9 cellular contexts compared by ENCODE assay signal in genomic region chr6:52537001-52537753, GRCh38. TPM values are rescaled to one million over a fixed set of nuclear protein-coding genes. Genes with fewer than 3 reads are reported as not detected.
DNase-seq lines count a peak whose midpoint lies in the region; ATAC-seq lines count a peak whose summit lies in the region.
"Had no signal": no experiment of that assay in that cellular context is flagged by ENCODE, and none has a peak within 500 bp of the region (broad histone marks: within the 10 kb centered on the region; RNA-seq: fewer than 3 reads in every experiment).

No MANE protein-coding gene starts in this region.

- peaks cover 2% of the 10 kb centered on the region for H3K36me3 Mint-ChIP-seq in activated CD4-positive, alpha-beta T cell treated with anti-CD3 and anti-CD28 coated beads, Interleukin-2, amount 10 ng/mL, durations not matched to agents 24 days and 14 days (ENCODE audit: low read depth)
- no peaks in the 10 kb centered on the region for H3K36me3 Mint-ChIP-seq in activated CD8-positive, alpha-beta T cell treated with anti-CD3 and anti-CD28 coated beads, Interleukin-2, amount 10 ng/mL, durations not matched to agents 7 days and 5 days (ENCODE audit: low read depth)
- H3K36me3 Mint-ChIP-seq in stimulated activated naive B cell treated with anti-CD40 and anti-IgM and Interleukin-4, amounts not matched to agents 10 μg/mL and 1 μg/mL and 100 μg/mL, for 72 hours = peaks cover 4 to 6% of the 10 kb centered on the region in 2 donors

- H3K27me3 Mint-ChIP-seq in activated CD4-positive, alpha-beta T cell treated with anti-CD3 and anti-CD28 coated beads, Interleukin-2, amount 10 ng/mL, durations not matched to agents 24 days and 14 days = no peaks in the 10 kb centered on the region
- H3K27me3 Mint-ChIP-seq in activated CD8-positive, alpha-beta T cell treated with anti-CD3 and anti-CD28 coated beads, Interleukin-2, amount 10 ng/mL, durations not matched to agents 7 days and 5 days (ENCODE audit: low read depth) = peaks cover 8% of the 10 kb centered on the region
- H3K27me3 Mint-ChIP-seq in stimulated activated naive B cell treated with anti-CD40 and anti-IgM and Interleukin-4, amounts not matched to agents 10 μg/mL and 1 μg/mL and 100 μg/mL, for 72 hours = no peaks in the 10 kb centered on the region

- peak; percentile 66 for ATAC-seq in HG02973 (IDR thresholded peaks at IDR 0.05; ENCODE audit: unreplicated experiment)
- ATAC-seq in activated CD8-positive, alpha-beta T cell treated with anti-CD3 and anti-CD28 coated beads, Interleukin-2, amount 10 ng/mL, durations not matched to agents 7 days and 5 days = peak; percentile 10
- ATAC-seq in stimulated activated naive B cell treated with anti-CD40 and anti-IgM and Interleukin-4, amounts not matched to agents 10 μg/mL and 1 μg/mL and 100 μg/mL, for 72 hours (replicated peaks) = peak; percentile 46 to 84

- H3K27ac Mint-ChIP-seq in activated CD4-positive, alpha-beta T cell treated with anti-CD3 and anti-CD28 coated beads, Interleukin-2, amount 10 ng/mL, durations not matched to agents 24 days and 14 days = peak overlapping the region; percentile 36
- peak overlapping the region; percentile 3 for H3K27ac Mint-ChIP-seq in activated CD8-positive, alpha-beta T cell treated with anti-CD3 and anti-CD28 coated beads, Interleukin-2, amount 10 ng/mL, durations not matched to agents 7 days and 5 days
- peak overlapping the region; percentile 20 for H3K27ac Mint-ChIP-seq in stimulated activated naive B cell treated with anti-CD40 and anti-IgM and Interleukin-4, amounts not matched to agents 10 μg/mL and 1 μg/mL and 100 μg/mL, for 72 hours

- H3K4me1 Mint-ChIP-seq in activated CD4-positive, alpha-beta T cell treated with anti-CD3 and anti-CD28 coated beads, Interleukin-2, amount 10 ng/mL, durations not matched to agents 24 days and 14 days = peaks cover 34% of the 10 kb centered on the region
- peaks cover 42% of the 10 kb centered on the region for H3K4me1 Mint-ChIP-seq in activated CD8-positive, alpha-beta T cell treated with anti-CD3 and anti-CD28 coated beads, Interleukin-2, amount 10 ng/mL, durations not matched to agents 7 days and 5 days (ENCODE audit: low read depth)
- peaks cover 10 to 12% of the 10 kb centered on the region in 2 donors for H3K4me1 Mint-ChIP-seq in stimulated activated naive B cell treated with anti-CD40 and anti-IgM and Interleukin-4, amounts not matched to agents 10 μg/mL and 1 μg/mL and 100 μg/mL, for 72 hours

- H3K9me3 Mint-ChIP-seq in activated CD4-positive, alpha-beta T cell treated with anti-CD3 and anti-CD28 coated beads, Interleukin-2, amount 10 ng/mL, durations not matched to agents 24 days and 14 days = no peaks in the 10 kb centered on the region
- no peaks in the 10 kb centered on the region for H3K9me3 Mint-ChIP-seq in activated CD8-positive, alpha-beta T cell treated with anti-CD3 and anti-CD28 coated beads, Interleukin-2, amount 10 ng/mL, durations not matched to agents 7 days and 5 days (ENCODE audit: insufficient read depth)
- no peaks in the 10 kb centered on the region for H3K9me3 Mint-ChIP-seq in stimulated activated naive B cell treated with anti-CD40 and anti-IgM and Interleukin-4, amounts not matched to agents 10 μg/mL and 1 μg/mL and 100 μg/mL, for 72 hours

- DNase-seq in activated CD4-positive, alpha-beta T cell treated with anti-CD3 and anti-CD28 coated beads, Interleukin-2, amount 10 ng/mL, durations not matched to agents 24 days and 14 days = peak; percentile 63
- no peak for DNase-seq in activated CD4-positive, alpha-beta T cell treated with anti-CD3 and anti-CD28 coated beads for 1 hour
- DNase-seq in activated CD8-positive, alpha-beta T cell treated with anti-CD3 and anti-CD28 coated beads, Interleukin-2, amount 10 ng/mL, durations not matched to agents 7 days and 5 days = no peak
- DNase-seq in stimulated activated naive B cell treated with anti-CD40 and anti-IgM and Interleukin-4, amounts not matched to agents 10 μg/mL and 1 μg/mL and 100 μg/mL, for 72 hours = no peak
- DNase-seq in posterior cingulate gyrus = no peak
- DNase-seq in NCI-H1436 (lab: John Stamatoyannopoulos, UW) = no peak
- no peak for DNase-seq in posterior vena cava (ENCODE audit: low spot score)
- DNase-seq: testis had no signal

- peak overlapping the region; percentile 7 for H3K4me3 Mint-ChIP-seq in activated CD4-positive, alpha-beta T cell treated with anti-CD3 and anti-CD28 coated beads, Interleukin-2, amount 10 ng/mL, durations not matched to agents 24 days and 14 days
- no peak overlapping the region for H3K4me3 Mint-ChIP-seq in activated CD8-positive, alpha-beta T cell treated with anti-CD3 and anti-CD28 coated beads, Interleukin-2, amount 10 ng/mL, durations not matched to agents 7 days and 5 days
- H3K4me3 Mint-ChIP-seq in stimulated activated naive B cell treated with anti-CD40 and anti-IgM and Interleukin-4, amounts not matched to agents 10 μg/mL and 1 μg/mL and 100 μg/mL, for 72 hours = no peak overlapping the region

- intact Hi-C loops in activated CD4-positive, alpha-beta T cell treated with anti-CD3 and anti-CD28 coated beads, Interleukin-2, amount 10 ng/mL, durations not matched to agents 24 days and 14 days (cut with micrococcal nuclease) = loop anchor here (2.0 to 10.0 kb wide), 2 partner anchors 20 to 252 kb away; partner anchors contain the start of gene MCM3
- intact Hi-C loops in posterior cingulate gyrus (cut with DNase I) (no loop called here), posterior vena cava (cut with DNase I) (no loop called here)

- POLR2A ChIA-PET in activated CD8-positive, alpha-beta T cell treated with anti-CD3 and anti-CD28 coated beads, Interleukin-2, amount 10 ng/mL, durations not matched to agents 7 days and 5 days (lab: Charles Lee) = no interaction called here

- CTCF ChIA-PET in activated CD8-positive, alpha-beta T cell treated with anti-CD3 and anti-CD28 coated beads, Interleukin-2, amount 10 ng/mL, durations not matched to agents 7 days and 5 days (lab: Charles Lee) = interaction anchor here (1.0 to 2.8 kb wide), 4 partner anchors 38 to 139 kb away, joined by 3 to 8 read pairs (median 6); no protein-coding TSS in a partner anchor

RNA-seq across cellular contexts. Expression of gene TRAM2, which starts 39.7 kb away (rescaled TPM):
- total RNA-seq in activated CD4-positive, alpha-beta T cell treated with anti-CD3 and anti-CD28 coated beads, Interleukin-2, amount 10 ng/mL, durations not matched to agents 24 days and 14 days = 2.6 TPM in 2 replicates
- 1 to 10 TPM; 1.4 TPM for total RNA-seq in activated CD8-positive, alpha-beta T cell treated with anti-CD3 and anti-CD28 coated beads, Interleukin-2, amount 10 ng/mL, durations not matched to agents 7 days and 5 days
- 10 to 100 TPM; 40.8 to 46.9 TPM for total RNA-seq in posterior vena cava

Comparison
In these comparisons a context has a peak if more than half of its experiments do, and no peak if none do; other contexts are left out.
1. ATAC-seq: peak in every context shown above with its lines; median percentile 66 in HG02973; 65 in stimulated activated naive B cell treated with anti-CD40 and anti-IgM and Interleukin-4, amounts not matched to agents 10 μg/mL and 1 μg/mL and 100 μg/mL, for 72 hours; 10 in activated CD8-positive, alpha-beta T cell treated with anti-CD3 and anti-CD28 coated beads, Interleukin-2, amount 10 ng/mL, durations not matched to agents 7 days and 5 days.
2. RNA of gene TRAM2, which starts 39.7 kb away (total RNA-seq): 40.8 to 46.9 TPM in posterior vena cava; 2.6 TPM in activated CD4-positive, alpha-beta T cell treated with anti-CD3 and anti-CD28 coated beads, Interleukin-2, amount 10 ng/mL, durations not matched to agents 24 days and 14 days and 1.4 TPM in activated CD8-positive, alpha-beta T cell treated with anti-CD3 and anti-CD28 coated beads, Interleukin-2, amount 10 ng/mL, durations not matched to agents 7 days and 5 days; every median in the first group is over 10 times any median in the second.
3. Peak in every context shown above with its lines, with median percentiles within 50 percentile points of each other: H3K27ac Mint-ChIP-seq.